1 cellular context compared by ENCODE assay signal in genomic region chr3:195258449-195259145, GRCh38.
A peak's percentile ranks its signal among the peaks of the same experiment; 100 is the strongest.
TF ChIP-seq lines count a peak whose summit lies in the region.

No MANE protein-coding gene starts in this region.

TF ChIP-seq in H1, 55 proteins besides CTCF, POLR2A, EP300 and RAD21:
- peak; percentile 57 for TF ChIP-seq MAX (IDR thresholded peaks at IDR 0.05)
- no peak for TF ChIP-seq BACH1 (IDR thresholded peaks at IDR 0.05; ENCODE audit: low read length)
